30 cellular contexts compared by ENCODE assay signal in the genomic region with DNA sequence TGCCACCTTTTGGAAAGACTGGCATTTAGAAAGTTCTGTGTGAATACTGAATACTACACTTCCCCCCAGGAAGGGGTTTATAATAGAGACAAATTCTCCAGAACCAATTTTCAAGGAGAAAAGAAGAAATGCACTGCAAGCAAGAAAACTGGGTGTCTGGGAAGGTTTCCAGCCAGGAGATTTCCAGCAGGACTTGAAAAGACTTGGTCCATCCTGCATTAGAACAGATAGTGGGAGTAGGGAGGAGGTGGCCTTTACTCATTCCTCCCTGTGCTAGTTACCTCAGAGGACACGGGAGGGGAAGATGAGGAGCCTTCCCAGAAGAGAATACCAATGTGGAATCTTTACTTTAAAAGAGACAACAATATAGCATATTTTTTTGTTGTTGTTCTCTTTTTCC. TPM values are rescaled to one million over a fixed set of nuclear protein-coding genes. Genes with fewer than 3 reads are reported as not detected.
"Had no signal": no experiment of that assay in that cellular context is flagged by ENCODE, and none has a peak within 500 bp of the region (broad histone marks: within the 10 kb centered on the region; RNA-seq: fewer than 3 reads in every experiment).

No MANE protein-coding gene starts in this region.

- H3K9me3 Mint-ChIP-seq: natural killer cell; nephron; stimulated activated effector memory CD8-positive, alpha-beta T cell treated with anti-CD3 and anti-CD28 coated beads, Interleukin-12 subunit alpha, Interleukin-12 subunit beta, amount 100 ng/mL, for 72 hours; stimulated activated naive B cell treated with anti-CD40 and anti-IgM and Interleukin-4, amounts not matched to agents 10 μg/mL and 1 μg/mL and 100 μg/mL, for 72 hours; stimulated activated naive CD8-positive, alpha-beta T cell treated with anti-CD3 and anti-CD28 coated beads, Interleukin-15, Interleukin-2, amounts not matched to agents 100 ng/mL and 50 ng/mL, for 24 hours; type B pancreatic cell had no signal

- H3K4me3 Mint-ChIP-seq: naive thymus-derived CD4-positive, alpha-beta T cell; natural killer cell; nephron; neural crest cell; stimulated activated effector memory CD8-positive, alpha-beta T cell treated with anti-CD3 and anti-CD28 coated beads, Interleukin-12 subunit alpha, Interleukin-12 subunit beta, amount 100 ng/mL, for 72 hours; stimulated activated naive B cell treated with anti-CD40 and anti-IgM and Interleukin-4, amounts not matched to agents 10 μg/mL and 1 μg/mL and 100 μg/mL, for 72 hours; stimulated activated naive CD8-positive, alpha-beta T cell treated with anti-CD3 and anti-CD28 coated beads, Interleukin-15, Interleukin-2, amounts not matched to agents 100 ng/mL and 50 ng/mL, for 24 hours; type B pancreatic cell had no signal

- H3K4me3 ChIP-seq: ovary, psoas muscle, skin epidermis, smooth muscle cell, spleen, stomach, suprapubic skin, testis, tibial artery, transverse colon, upper lobe of right lung, uterus had no signal

- H3K27ac ChIP-seq: neutrophil, ovary, parathyroid adenoma, psoas muscle, skin epidermis, spleen, stomach, suprapubic skin, testis, tibial artery, transverse colon, upper lobe of right lung, uterus had no signal

- ATAC-seq: naive thymus-derived CD4-positive, alpha-beta T cell; natural killer cell; psoas muscle; right cardiac atrium; sciatic nerve; stimulated activated naive B cell treated with anti-CD40 and anti-IgM and Interleukin-4, amounts not matched to agents 10 μg/mL and 1 μg/mL and 100 μg/mL, for 72 hours; upper lobe of right lung had no signal

- H3K36me3 Mint-ChIP-seq: naive thymus-derived CD4-positive, alpha-beta T cell; natural killer cell; stimulated activated effector memory CD8-positive, alpha-beta T cell treated with anti-CD3 and anti-CD28 coated beads, Interleukin-12 subunit alpha, Interleukin-12 subunit beta, amount 100 ng/mL, for 72 hours; stimulated activated naive B cell treated with anti-CD40 and anti-IgM and Interleukin-4, amounts not matched to agents 10 μg/mL and 1 μg/mL and 100 μg/mL, for 72 hours; type B pancreatic cell had no signal

- H3K27ac Mint-ChIP-seq: naive thymus-derived CD4-positive, alpha-beta T cell; natural killer cell; nephron; progenitor cell of endocrine pancreas; stimulated activated effector memory CD8-positive, alpha-beta T cell treated with anti-CD3 and anti-CD28 coated beads, Interleukin-12 subunit alpha, Interleukin-12 subunit beta, amount 100 ng/mL, for 72 hours; stimulated activated naive B cell treated with anti-CD40 and anti-IgM and Interleukin-4, amounts not matched to agents 10 μg/mL and 1 μg/mL and 100 μg/mL, for 72 hours; stimulated activated naive CD8-positive, alpha-beta T cell treated with anti-CD3 and anti-CD28 coated beads, Interleukin-15, Interleukin-2, amounts not matched to agents 100 ng/mL and 50 ng/mL, for 24 hours; type B pancreatic cell had no signal

- DNase-seq: naive thymus-derived CD4-positive, alpha-beta T cell; natural killer cell; nucleus accumbens; ovary; psoas muscle; right cardiac atrium; spleen; stimulated activated CD4-positive, alpha-beta T cell treated with anti-CD3 and anti-CD28 coated beads, Interleukin-12 subunit alpha, Interleukin-12 subunit beta, amount 100 ng/mL, for 4 hours; stimulated activated CD4-positive, alpha-beta T cell treated with anti-CD3 and anti-CD28 coated beads, Interleukin-1b, Interleukin-23, amount 100 ng/mL, for 48 hours; stimulated activated CD4-positive, alpha-beta T cell treated with anti-CD3 and anti-CD28 coated beads, Interleukin-4, amount 100 ng/mL, for 24 hours; stimulated activated naive B cell treated with anti-CD40 and anti-IgM and Interleukin-4, amounts not matched to agents 10 μg/mL and 1 μg/mL and 100 μg/mL, for 72 hours; stimulated activated naive CD4-positive, alpha-beta T cell treated with Interleukin-2 at 50 U/mL for 16 hours; stomach; testis; tibial artery; transverse colon; upper lobe of right lung; uterus had no signal

- H3K27me3 ChIP-seq: neutrophil, ovary, spleen, stomach, suprapubic skin, testis, tibial artery, transverse colon, upper lobe of right lung, uterus had no signal

- H3K4me1 Mint-ChIP-seq: naive thymus-derived CD4-positive, alpha-beta T cell; natural killer cell; nephron; neural crest cell; stimulated activated effector memory CD8-positive, alpha-beta T cell treated with anti-CD3 and anti-CD28 coated beads, Interleukin-12 subunit alpha, Interleukin-12 subunit beta, amount 100 ng/mL, for 72 hours; stimulated activated naive B cell treated with anti-CD40 and anti-IgM and Interleukin-4, amounts not matched to agents 10 μg/mL and 1 μg/mL and 100 μg/mL, for 72 hours had no signal

- H3K27me3 Mint-ChIP-seq: stimulated activated naive CD8-positive, alpha-beta T cell treated with anti-CD3 and anti-CD28 coated beads, Interleukin-15, Interleukin-2, amounts not matched to agents 100 ng/mL and 50 ng/mL, for 24 hours had no signal

- H3K36me3 ChIP-seq: neutrophil, ovary, spleen, stomach, suprapubic skin, tibial artery, transverse colon, upper lobe of right lung, uterus had no signal

- H3K9me3 ChIP-seq: neutrophil, ovary, psoas muscle, spleen, stomach, suprapubic skin, testis, tibial artery, transverse colon, upper lobe of right lung, uterus had no signal

- H3K4me1 ChIP-seq: parathyroid adenoma, psoas muscle, spleen, stomach, suprapubic skin, testis, tibial artery, transverse colon, upper lobe of right lung, uterus had no signal

RNA-seq across cellular contexts. Expression of a gene that starts 52.4 kb away (rescaled TPM):
- total RNA-seq: natural killer cell had no signal
